14 cellular contexts compared by ENCODE assay signal in the genomic region with DNA sequence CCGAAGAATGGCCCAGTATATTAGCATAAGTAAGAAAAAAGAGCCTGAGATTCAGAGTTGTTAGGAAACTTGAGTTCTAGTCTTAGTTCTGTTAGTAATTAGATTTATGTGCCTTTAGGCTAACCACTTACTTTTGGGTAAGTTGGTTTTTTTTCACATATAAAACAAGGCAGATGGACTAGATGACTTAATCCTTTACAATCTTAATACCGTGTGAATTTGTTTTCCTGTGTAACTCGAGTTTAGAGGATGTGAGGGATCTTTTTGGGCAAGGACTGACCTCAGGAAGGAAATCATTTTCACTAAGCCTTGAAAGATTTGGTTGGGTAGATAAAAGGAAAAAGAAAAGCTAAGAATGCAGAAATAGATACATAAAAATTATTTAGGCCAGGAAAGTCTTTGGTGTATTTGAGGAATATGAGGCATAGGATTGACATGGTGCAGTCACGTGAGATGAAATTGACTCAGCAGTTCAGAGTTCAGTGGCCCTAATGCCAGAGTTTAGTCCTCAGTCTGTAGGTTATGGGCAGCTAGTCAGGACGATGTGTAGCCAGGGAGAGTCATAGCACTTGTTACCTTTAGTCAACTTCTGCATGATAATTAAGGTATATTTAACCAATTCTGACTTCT. TPM values are rescaled to one million over a fixed set of nuclear protein-coding genes. Genes with fewer than 3 reads are reported as not detected.
A peak's percentile ranks its signal among the peaks of the same experiment; 100 is the strongest.
DNase-seq lines count a peak whose midpoint lies in the region; TF ChIP-seq lines count a peak whose summit lies in the region.
"Had no signal": no experiment of that assay in that cellular context is flagged by ENCODE, and none has a peak within 500 bp of the region (broad histone marks: within the 10 kb centered on the region; RNA-seq: fewer than 3 reads in every experiment).

No MANE protein-coding gene starts in this region.

- H3K4me1 ChIP-seq in mammary epithelial cell (ENCODE audit: insufficient read depth, low read length): peaks cover 26% of the 10 kb centered on the region
- H3K4me1 ChIP-seq in mesendoderm (ENCODE audit: control insufficient read depth, low read depth, low read length): no peaks in the 10 kb centered on the region
- no peaks in the 10 kb centered on the region for H3K4me1 ChIP-seq in colonic mucosa

- no peak overlapping the region for H2AK5ac ChIP-seq in mesendoderm (ENCODE audit: low read length)

- H3K4me1 Mint-ChIP-seq in CD14-positive monocyte: peaks cover 38% of the 10 kb centered on the region

- TF ChIP-seq CTCF in CD14-positive monocyte (IDR thresholded peaks at IDR 0.05) (no peak), mammary epithelial cell (conservative IDR thresholded peaks at IDR 0.05 in 1 of 2, IDR thresholded peaks at IDR 0.05 in 1 of 2; ENCODE audit: extremely low read depth in 1 of 2, insufficient read depth in 1 of 2, low read depth in 1 of 2, low read length in 2 of 2) (no peak), colonic mucosa (IDR thresholded peaks at IDR 0.05) (no peak)

- H3K27me3 Mint-ChIP-seq in CD14-positive monocyte (ENCODE audit: low read depth in 3 of 3): peaks cover 0 to 1% (median 0%) of the 10 kb centered on the region in 3 donors

- no peak overlapping the region for H3K4me3 Mint-ChIP-seq in CD14-positive monocyte

- H3K9me3 ChIP-seq in mammary epithelial cell (replicated peaks; ENCODE audit: insufficient read depth, low read length): no peaks in the 10 kb centered on the region
- H3K9me3 ChIP-seq in colonic mucosa: no peaks in the 10 kb centered on the region

- dilution Hi-C loops in mammary epithelial cell (cut with HindIII; ENCODE audit: low sequenced_read_pairs): no loop called here

- peaks cover 2% of the 10 kb centered on the region for H4K20me1 ChIP-seq in mammary epithelial cell (ENCODE audit: insufficient read depth, low read length)

- H3K9ac ChIP-seq in mammary epithelial cell (ENCODE audit: insufficient read depth, low read length) (no peak overlapping the region), mesendoderm (ENCODE audit: low read length) (no peak overlapping the region), colonic mucosa (ENCODE audit: low read depth in 2 of 2, low read length in 2 of 2) (no peak overlapping the region)

- no peak overlapping the region for H2BK5ac ChIP-seq in mesendoderm (ENCODE audit: low read length)

- peak overlapping the region; percentile 35 for H3K4me2 ChIP-seq in mammary epithelial cell (ENCODE audit: insufficient read depth, low read depth, low read length)
- H3K4me2 ChIP-seq in mesendoderm (ENCODE audit: low read length): no peak overlapping the region

- H3K9me3 Mint-ChIP-seq in CD14-positive monocyte: peaks cover 0 to 2% (median 0%) of the 10 kb centered on the region in 7 donors

- H4K5ac ChIP-seq in mesendoderm (ENCODE audit: low read length): no peak overlapping the region

- H3K27me3 ChIP-seq in mammary epithelial cell (ENCODE audit: insufficient read depth, low read length) (no peaks in the 10 kb centered on the region), mesendoderm (ENCODE audit: insufficient read depth, low read length, poor library complexity) (no peaks in the 10 kb centered on the region), colonic mucosa (no peaks in the 10 kb centered on the region)

- no peak overlapping the region for H2AFZ ChIP-seq in mammary epithelial cell (ENCODE audit: low read depth, low read length)

- no peak overlapping the region for H2BK15ac ChIP-seq in mesendoderm (replicated peaks; ENCODE audit: low read depth)

- no peaks in the 10 kb centered on the region for H3K36me3 ChIP-seq in mammary epithelial cell (ENCODE audit: insufficient read depth, low read length)
- H3K36me3 ChIP-seq in mesendoderm (ENCODE audit: control insufficient read depth, insufficient read depth, low read length): no peaks in the 10 kb centered on the region
- no peaks in the 10 kb centered on the region for H3K36me3 ChIP-seq in colonic mucosa

- intact Hi-C loops in CD14-positive monocyte (cut with micrococcal nuclease): no loop called here
- intact Hi-C loops in mammary epithelial cell (cut with micrococcal nuclease): no loop called here
- intact Hi-C loops in colonic mucosa (cut with DNase I): no loop called here

- CTCF ChIA-PET in mammary epithelial cell (lab: Charles Lee; ENCODE audit: low non-redundant PET): no interaction called here

- peaks cover 18 to 38% of the 10 kb centered on the region in 2 donors for H3K36me3 Mint-ChIP-seq in CD14-positive monocyte

- H3K27ac Mint-ChIP-seq in CD14-positive monocyte: peak overlapping the region in 6 of 7 donors; percentile 20 to 79 (median 44)

- 78% methylated on average over 5 of the region's 5 CpGs for WGBS in mammary epithelial cell (ENCODE audit: low coverage, missing lambda C conversion rate)
- no CpG with 5 or more reads among the region's 5 CpGs for WGBS in mesendoderm (ENCODE audit: extremely low coverage, insufficient coverage, low lambda C conversion rate)

- no TSS peak for BruUV-seq in mammary epithelial cell (replicated peaks; lab: Mats Ljungman, UMichigan)

- H3K79me2 ChIP-seq in mammary epithelial cell (ENCODE audit: insufficient read depth, low read length): peaks cover 85% of the 10 kb centered on the region
- H3K79me2 ChIP-seq in mesendoderm (ENCODE audit: control insufficient read depth, insufficient read depth, low read length): peaks cover 57% of the 10 kb centered on the region

- H3K4me3 ChIP-seq in mammary epithelial cell (replicated peaks in 1 of 3; ENCODE audit: insufficient read depth in 1 of 3, low read depth in 2 of 3, low read length in 3 of 3): no peak overlapping the region
- no peak overlapping the region for H3K4me3 ChIP-seq in mesendoderm (ENCODE audit: low read length)
- no peak overlapping the region for H3K4me3 ChIP-seq in colonic mucosa

- in situ Hi-C loops in mammary epithelial cell (cut with MboI; ENCODE audit: low sequenced_read_pairs in 2 of 2) (no loop called here), G401 (cut with HindIII; ENCODE audit: low sequenced_read_pairs) (no loop called here)

- no peak overlapping the region for H3K18ac ChIP-seq in mesendoderm (ENCODE audit: low read length)

- H3K27ac ChIP-seq in mammary epithelial cell (ENCODE audit: insufficient read depth, low read depth, low read length) (no peak overlapping the region), mesendoderm (ENCODE audit: low read depth, low read length) (no peak overlapping the region), colonic mucosa (no peak overlapping the region)

- H2BK120ac ChIP-seq in mesendoderm (ENCODE audit: low read depth, low read length): no peak overlapping the region

- no peak overlapping the region for H3K23ac ChIP-seq in mesendoderm (ENCODE audit: low read length)

- peak overlapping the region; percentile 39 for H4K8ac ChIP-seq in mesendoderm (ENCODE audit: low read depth, low read length)

- no peak overlapping the region for H3K4ac ChIP-seq in mesendoderm (ENCODE audit: low read depth, low read length)

- DNase-seq in CD14-positive monocyte (ENCODE audit: low spot score) (no peak), M059J (ENCODE audit: low read depth) (peak; percentile 58), mammary epithelial cell (peak; percentile 28), mesendoderm (no peak), NCI-H1930 (lab: John Stamatoyannopoulos, UW) (no peak), G401 (ENCODE audit: low spot score) (no peak), colonic mucosa (no peak)
- no peak for DNase-seq in activated CD4-positive, alpha-beta T cell treated with anti-CD3 and anti-CD28 coated beads, Interleukin-2, amount 50 U/mL, for 1 hour
- DNase-seq: amygdala; DMS153; NCI-H187 treated with DMSO at 0.1 percent for 48 hours; right cardiac atrium; stimulated activated naive CD4-positive, alpha-beta T cell; T-helper 2 cell had no signal

- no peak overlapping the region for H3K56ac ChIP-seq in mesendoderm (ENCODE audit: low read length)

- peaks cover 15% of the 10 kb centered on the region for H3K79me1 ChIP-seq in mesendoderm (ENCODE audit: low read length)

RNA-seq across cellular contexts. Expression of a gene that starts 34.6 kb away (rescaled TPM):
- 10 to 100 TPM; 32.4 to 44.2 TPM for polyA plus RNA-seq in CD14-positive monocyte
- 35.2 and 57.4 TPM in 2 replicates for total RNA-seq in M059J (2014; rRNA removed; shearing (Covaris generic))
- total RNA-seq in mammary epithelial cell: 10 to 100 TPM; 29.5 to 83.7 TPM
- polyA plus RNA-seq in mammary epithelial cell: 35.7 TPM
- 122 TPM for polyA minus RNA-seq in mammary epithelial cell
- polyA plus RNA-seq in mesendoderm (2013, experiment 1 of 2): 31.8 TPM
- polyA plus RNA-seq in mesendoderm (2013, experiment 2 of 2): 30.1 TPM
- total RNA-seq in G401 (2014; rRNA removed; shearing (Covaris generic)): 33.5 and 37.6 TPM in 2 replicates
- 10 to 100 TPM; 72.5 to 76.5 TPM for total RNA-seq in colonic mucosa

Comparison
In these comparisons a context has a peak if more than half of its experiments do, and no peak if none do; other contexts are left out.
1. DNase-seq: peak in M059J (single experiment) and mammary epithelial cell (single experiment); none in CD14-positive monocyte (single experiment), mesendoderm (single experiment), NCI-H1930 (0 of 2), G401 (single experiment), activated CD4-positive, alpha-beta T cell treated with anti-CD3 and anti-CD28 coated beads, Interleukin-2, amount 50 U/mL, for 1 hour (single experiment) and colonic mucosa (single experiment).